In genomic region chr2:64562148-64562784, GRCh38 we compare ENCODE assay signal across 8 cellular contexts. TPM values are rescaled to one million over a fixed set of nuclear protein-coding genes. Genes with fewer than 3 reads are reported as not detected.
A peak's percentile ranks its signal among the peaks of the same experiment; 100 is the strongest.
DNase-seq lines count a peak whose midpoint lies in the region; ATAC-seq and TF ChIP-seq lines count a peak whose summit lies in the region.

No MANE protein-coding gene starts in this region.

- H3K27me3 Mint-ChIP-seq in MCF 10A (ENCODE audit: insufficient read depth, unreplicated experiment): no peaks in the 10 kb centered on the region

- H3K4me3 ChIP-seq in breast epithelium: no peak overlapping the region
- no peak overlapping the region for H3K4me3 ChIP-seq in Panc1 (ENCODE audit: low read depth in 2 of 2, low read length in 2 of 2)
- H3K4me3 ChIP-seq in fibroblast of mammary gland (ENCODE audit: control insufficient read depth, low read depth, low read length): no peak overlapping the region
- no peak overlapping the region for H3K4me3 ChIP-seq in tibial artery

- H3K9me3 ChIP-seq in breast epithelium (no peaks in the 10 kb centered on the region), Panc1 (ENCODE audit: control insufficient read depth, insufficient read depth, low read depth, low read length) (no peaks in the 10 kb centered on the region), tibial artery (no peaks in the 10 kb centered on the region)

- in situ Hi-C loops in Panc1 (cut with HindIII; ENCODE audit: low pct_unique_long_range_greater_than_20kb, low sequenced_read_pairs): no loop called here

- H3K27ac ChIP-seq in breast epithelium (no peak overlapping the region), Panc1 (ENCODE audit: low read length) (no peak overlapping the region), tibial artery (no peak overlapping the region)

- intact Hi-C loops in MCF 10A (cut with micrococcal nuclease) (loop anchor here (1.0 to 5.0 kb wide), 3 partner anchors 40 to 515 kb away; no protein-coding TSS in a partner anchor), breast epithelium (cut with DNase I; ENCODE audit: low total_unique reads) (loop anchor here (10.0 kb wide), 1 partner anchor 227 kb away; no protein-coding TSS in a partner anchor), Panc1 (cut with micrococcal nuclease; ENCODE audit: unreplicated experiment) (loop anchor here (2.0 to 5.0 kb wide), 2 partner anchors 40 to 231 kb away; partner anchors contain the start of gene AFTPH), tibial artery (cut with DNase I; ENCODE audit: low total_unique reads) (no loop called here)

- no peak for TF ChIP-seq POLR2A in breast epithelium (IDR thresholded peaks at IDR 0.05)

- ATAC-seq in Panc1: no peak; the same call in 1 of the 2 replicates
- ATAC-seq in HG02678 (IDR thresholded peaks at IDR 0.05; ENCODE audit: unreplicated experiment): no peak
- no peak for ATAC-seq in HG03378 (IDR thresholded peaks at IDR 0.05; ENCODE audit: unreplicated experiment)

- TF ChIP-seq CTCF in MCF 10A (IDR thresholded peaks at IDR 0.05; ENCODE audit: unreplicated experiment) (peak; percentile 27), breast epithelium (IDR thresholded peaks at IDR 0.05) (peak in 1 of 3 donors; percentile 32), Panc1 (IDR thresholded peaks at IDR 0.05) (peak; percentile 29; the same call in 1 of the 2 replicates), fibroblast of mammary gland (conservative IDR thresholded peaks at IDR 0.05; ENCODE audit: control insufficient read depth, insufficient read depth, low read depth, low read length) (no peak), tibial artery (IDR thresholded peaks at IDR 0.05) (peak; percentile 16 to 48)

- CTCF ChIA-PET in MCF 10A (lab: Yijun Ruan, JAX) (interaction anchor here (0.5 to 3.6 kb wide), 11 partner anchors 8 to 252 kb away, joined by 3 to 27 read pairs (median 4); partner anchors contain the start of gene AFTPH), Panc1 (lab: Charles Lee) (interaction anchor here (1.2 kb wide), 1 partner anchor 40 kb away, joined by 6 read pairs; no protein-coding TSS in a partner anchor)

- DNase-seq in MCF 10A (ENCODE audit: unreplicated experiment) (peak; percentile 34), breast epithelium (ENCODE audit: low spot score in 2 of 2) (no peak), Panc1 (ENCODE audit: low read depth, low spot score) (no peak), fibroblast of mammary gland (ENCODE audit: low read depth) (peak; percentile 9), tibial artery (no peak)
- DNase-seq in activated CD4-positive, alpha-beta T cell treated with anti-CD3 and anti-CD28 coated beads for 48 hours: no peak

- H3K4me1 Mint-ChIP-seq in MCF 10A (ENCODE audit: insufficient read depth, unreplicated experiment): peaks cover 9% of the 10 kb centered on the region

- BruUV-seq in MCF 10A (replicated peaks; lab: Mats Ljungman, UMichigan) (no TSS peak), Panc1 (replicated peaks; lab: Mats Ljungman, UMichigan) (no TSS peak)

- H3K36me3 Mint-ChIP-seq in MCF 10A (ENCODE audit: insufficient read depth, unreplicated experiment): peaks cover 11% of the 10 kb centered on the region

- no peak overlapping the region for H3K4me3 Mint-ChIP-seq in MCF 10A (ENCODE audit: unreplicated experiment)

- no peaks in the 10 kb centered on the region for H3K36me3 ChIP-seq in breast epithelium
- H3K36me3 ChIP-seq in Panc1 (ENCODE audit: control insufficient read depth, insufficient read depth, low read length): no peaks in the 10 kb centered on the region
- H3K36me3 ChIP-seq in tibial artery: no peaks in the 10 kb centered on the region

- no peak overlapping the region for H3K27ac Mint-ChIP-seq in MCF 10A (ENCODE audit: low read depth, unreplicated experiment)

- POLR2A ChIA-PET in MCF 10A (lab: Yijun Ruan, JAX): interaction anchor here (1.8 to 2.8 kb wide), 3 partner anchors 39 to 232 kb away, joined by 3 to 11 read pairs (median 9); no protein-coding TSS in a partner anchor
- POLR2A ChIA-PET in Panc1 (lab: Charles Lee): no interaction called here

- no peaks in the 10 kb centered on the region for H3K9me3 Mint-ChIP-seq in MCF 10A (ENCODE audit: unreplicated experiment)

- H3K4me1 ChIP-seq in breast epithelium (no peaks in the 10 kb centered on the region), Panc1 (ENCODE audit: control insufficient read depth, insufficient read depth, low read length) (no peaks in the 10 kb centered on the region), tibial artery (peaks cover 0 to 20% (median 3%) of the 10 kb centered on the region in 4 donors)

- no peaks in the 10 kb centered on the region for H3K27me3 ChIP-seq in breast epithelium
- H3K27me3 ChIP-seq in Panc1 (ENCODE audit: control insufficient read depth, insufficient read depth, low read length): no peaks in the 10 kb centered on the region
- no peaks in the 10 kb centered on the region for H3K27me3 ChIP-seq in tibial artery

RNA-seq across cellular contexts. Expression of gene AFTPH, which starts 38.1 kb away (rescaled TPM):
- total RNA-seq in MCF 10A (2022): 24.2 and 24.7 TPM in 2 replicates
- 10 to 100 TPM; 33.4 to 75.8 (median 55.1) TPM for total RNA-seq in breast epithelium
- total RNA-seq in Panc1 (2021; ENCODE audit: unreplicated experiment): 17.9 TPM
- 10.6 TPM for polyA plus RNA-seq in Panc1 (2012; ENCODE audit: insufficient read length)

Comparison
In these comparisons a context has a peak if more than half of its experiments do, and no peak if none do; other contexts are left out.
1. DNase-seq: peak in MCF 10A (single experiment) and fibroblast of mammary gland (single experiment); none in breast epithelium (0 of 2), Panc1 (single experiment), tibial artery (0 of 2) and activated CD4-positive, alpha-beta T cell treated with anti-CD3 and anti-CD28 coated beads for 48 hours (single experiment).